In the genomic region with DNA sequence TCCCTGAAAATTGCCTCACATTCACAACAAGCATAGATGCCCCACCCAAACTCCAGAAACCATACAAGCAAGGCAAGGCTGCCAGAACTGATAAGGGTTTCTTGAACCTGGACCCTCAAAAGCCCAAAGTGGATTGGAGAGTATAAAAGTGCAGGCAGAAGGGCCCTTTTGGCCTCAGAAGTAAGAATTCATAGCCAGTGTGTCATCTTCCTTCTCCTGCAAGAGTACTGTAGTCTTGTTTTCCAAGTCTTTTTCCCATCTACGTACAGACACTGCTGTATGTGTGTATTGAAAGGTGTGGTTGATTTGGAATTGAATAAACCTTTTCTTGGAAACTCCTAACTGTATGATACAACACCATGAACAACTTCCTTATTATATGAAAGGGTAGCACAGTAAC, we compare ENCODE assay signal across 23 cellular contexts. TPM values are rescaled to one million over a fixed set of nuclear protein-coding genes. Genes with fewer than 3 reads are reported as not detected.
DNase-seq lines count a peak whose midpoint lies in the region; ATAC-seq, FAIRE-seq and TF ChIP-seq lines count a peak whose summit lies in the region.
"Had no signal": no experiment of that assay in that cellular context is flagged by ENCODE, and none has a peak within 500 bp of the region (broad histone marks: within the 10 kb centered on the region; RNA-seq: fewer than 3 reads in every experiment).

No MANE protein-coding gene starts in this region.

- 0 out of 2 replicates have a peak overlapping the region, but pooled peaks have one; percentile 56 for H3K4me2 ChIP-seq in HepG2 (ENCODE audit: low read depth, low read length)

- no peak overlapping the region for H3K4me3 Mint-ChIP-seq in activated naive CD4-positive, alpha-beta T cell treated with anti-CD3 and anti-CD28 coated beads for 36 hours
- H3K4me3 Mint-ChIP-seq: effector memory CD8-positive, alpha-beta T cell; T-helper 17 cell had no signal

- no peak overlapping the region for H3K4me3 ChIP-seq in HepG2 (replicated peaks in 1 of 3; ENCODE audit: insufficient read depth in 1 of 3, low read depth in 2 of 3, low read length in 3 of 3)
- H3K4me3 ChIP-seq in right lobe of liver, result no peak overlapping the region
- H3K4me3 ChIP-seq in colonic mucosa, result no peak overlapping the region
- no peak overlapping the region for H3K4me3 ChIP-seq in lower lobe of right lung
- H3K4me3 ChIP-seq: SJSA1, vagina had no signal

- no peak overlapping the region for H3K27ac Mint-ChIP-seq in activated naive CD4-positive, alpha-beta T cell treated with anti-CD3 and anti-CD28 coated beads for 36 hours
- H3K27ac Mint-ChIP-seq: effector memory CD8-positive, alpha-beta T cell; T-helper 17 cell had no signal

- H3K4me1 ChIP-seq in HepG2 (ENCODE audit: insufficient read depth, low read length) (peaks cover 52% of the 10 kb centered on the region), right lobe of liver (peaks cover 0 to 6% (median 0%) of the 10 kb centered on the region in 4 donors), colonic mucosa (no peaks in the 10 kb centered on the region), lower lobe of right lung (no peaks in the 10 kb centered on the region)
- H3K4me1 ChIP-seq: vagina had no signal

- H3K36me3 ChIP-seq in HepG2 (replicated peaks in 1 of 2; ENCODE audit: control insufficient read depth in 1 of 2, insufficient read depth in 2 of 2, low read length in 2 of 2) (no peaks in the 10 kb centered on the region), right lobe of liver (no peaks in the 10 kb centered on the region), colonic mucosa (no peaks in the 10 kb centered on the region), lower lobe of right lung (no peaks in the 10 kb centered on the region)
- H3K36me3 ChIP-seq: SJSA1, vagina had no signal

- no peaks in the 10 kb centered on the region for H3K4me1 Mint-ChIP-seq in activated naive CD4-positive, alpha-beta T cell treated with anti-CD3 and anti-CD28 coated beads for 36 hours (ENCODE audit: low read depth)
- H3K4me1 Mint-ChIP-seq: T-helper 17 cell had no signal

- H3K9me3 Mint-ChIP-seq in activated naive CD4-positive, alpha-beta T cell treated with anti-CD3 and anti-CD28 coated beads for 36 hours, result no peaks in the 10 kb centered on the region
- H3K9me3 Mint-ChIP-seq: effector memory CD8-positive, alpha-beta T cell had no signal

- H3K27ac ChIP-seq in HepG2 (ENCODE audit: extremely low read length, insufficient read depth, low read length) (peak overlapping the region; percentile 47), right lobe of liver (no peak overlapping the region), colonic mucosa (peak overlapping the region; percentile 41), lower lobe of right lung (no peak overlapping the region)
- H3K27ac ChIP-seq: SJSA1, vagina had no signal

- TF ChIP-seq RAD21 in HepG2 (CRISPR knock-in tag; IDR thresholded peaks at IDR 0.05), result no peak

- H3K27me3 ChIP-seq in HepG2 (ENCODE audit: control insufficient read depth in 1 of 2, insufficient read depth in 2 of 2, low read length in 2 of 2) (no peaks in the 10 kb centered on the region), right lobe of liver (no peaks in the 10 kb centered on the region), colonic mucosa (no peaks in the 10 kb centered on the region), lower lobe of right lung (ENCODE audit: low read depth) (no peaks in the 10 kb centered on the region)
- H3K27me3 ChIP-seq: SJSA1, vagina had no signal

- H3K9ac ChIP-seq in HepG2 (ENCODE audit: insufficient read depth, low read depth, low read length), result no peak overlapping the region
- no peak overlapping the region for H3K9ac ChIP-seq in colonic mucosa (ENCODE audit: low read depth in 2 of 2, low read length in 2 of 2)

- TF ChIP-seq EP300 in HepG2 (IDR thresholded peaks at IDR 0.05; ENCODE audit: low read depth in 2 of 2, low read length in 2 of 2), result no peak
- no peak for TF ChIP-seq EP300 in HepG2 (CRISPR knock-in tag; IDR thresholded peaks at IDR 0.05; ENCODE audit: borderline replicate concordance)

- no peaks in the 10 kb centered on the region for H4K20me1 ChIP-seq in HepG2 (ENCODE audit: insufficient read depth, low read length)

- in situ Hi-C loops in HepG2 (cut with HindIII; ENCODE audit: extremely low pct_ligation_motif_present, low pct_unique_long_range_greater_than_20kb), result no loop called here

- intact Hi-C loops in HepG2 (cut with micrococcal nuclease; ENCODE audit: unreplicated experiment), result loop anchor here (1.0 kb wide), 1 partner anchor 57 kb away; a partner anchor contains a TSS
- intact Hi-C loops in right lobe of liver (cut with DNase I), result no loop called here
- intact Hi-C loops in colonic mucosa (cut with DNase I), result no loop called here
- intact Hi-C loops in lower lobe of right lung (cut with DNase I), result no loop called here
- intact Hi-C loops in activated naive CD4-positive, alpha-beta T cell treated with anti-CD3 and anti-CD28 coated beads for 36 hours (cut with micrococcal nuclease), result no loop called here

- no peak for ATAC-seq in HepG2
- no peak for ATAC-seq in right lobe of liver
- peak; percentile 35 to 78 for ATAC-seq in lower lobe of right lung
- no peak for ATAC-seq in HG02970 (IDR thresholded peaks at IDR 0.05; ENCODE audit: low FRiP score, unreplicated experiment)
- ATAC-seq: effector memory CD8-positive, alpha-beta T cell; Panc1; T-helper 17 cell had no signal

- BruUV-seq in HepG2 (replicated peaks; lab: Mats Ljungman, UMichigan), result no TSS peak

- no peaks in the 10 kb centered on the region for H3K27me3 Mint-ChIP-seq in activated naive CD4-positive, alpha-beta T cell treated with anti-CD3 and anti-CD28 coated beads for 36 hours (ENCODE audit: low read depth)

- 100% methylated on average over 1 of the region's 1 CpG for WGBS in HepG2 (ENCODE audit: low lambda C conversion rate)
- WGBS in right lobe of liver (ENCODE audit: insufficient coverage, low coverage, low lambda C conversion rate, missing lambda C conversion rate), result 60% methylated on average over 1 of the region's 1 CpG

- no peak overlapping the region for H2AFZ ChIP-seq in HepG2 (ENCODE audit: low read length)

- CTCF ChIA-PET in HepG2 (lab: Yijun Ruan, JAX; ENCODE audit: low intra/inter-chr PET ratio, low total read pairs), result no interaction called here
- CTCF ChIA-PET in activated naive CD4-positive, alpha-beta T cell treated with anti-CD3 and anti-CD28 coated beads for 36 hours (lab: Charles Lee), result no interaction called here

- no peaks in the 10 kb centered on the region for H3K9me3 ChIP-seq in HepG2 (ENCODE audit: low read length)
- H3K9me3 ChIP-seq in right lobe of liver, result no peaks in the 10 kb centered on the region
- H3K9me3 ChIP-seq in colonic mucosa, result no peaks in the 10 kb centered on the region
- no peaks in the 10 kb centered on the region for H3K9me3 ChIP-seq in lower lobe of right lung
- H3K9me3 ChIP-seq: SJSA1, vagina had no signal

- no peaks in the 10 kb centered on the region for H3K36me3 Mint-ChIP-seq in activated naive CD4-positive, alpha-beta T cell treated with anti-CD3 and anti-CD28 coated beads for 36 hours (ENCODE audit: low read depth)

- DNase-seq in HepG2 (ENCODE audit: low spot score) (no peak), right lobe of liver (no peak), colonic mucosa (no peak), lower lobe of right lung (no peak), middle frontal gyrus (ENCODE audit: extremely low spot score, low spot score) (no peak), ureter (ENCODE audit: low spot score) (no peak)
- DNase-seq in activated naive CD4-positive, alpha-beta T cell treated with anti-CD3 and anti-CD28 coated beads for 36 hours, result no peak
- DNase-seq: ACHN; activated CD4-positive, alpha-beta T cell treated with anti-CD3 and anti-CD28 coated beads, Interleukin-2, amount 50 U/mL, for 48 hours; activated gamma-delta T cell treated with Interleukin-2 at 50 U/mL for 16 hours; activated T-cell treated with anti-CD3 and anti-CD28 coated beads for 4 hours; effector memory CD8-positive, alpha-beta T cell; GDM1; head of caudate nucleus; KBM-7; NCI-H187; occipital lobe; retina; T-helper 17 cell had no signal

- TF ChIP-seq POLR2A in HepG2 (IDR thresholded peaks at IDR 0.05; ENCODE audit: insufficient read depth in 1 of 2, low read depth in 2 of 2, low read length in 2 of 2) (no peak), right lobe of liver (IDR thresholded peaks at IDR 0.05) (no peak)

- no peak for FAIRE-seq in HepG2 (lab: Jason Lieb, UNC)

- no peaks in the 10 kb centered on the region for H3K79me2 ChIP-seq in HepG2 (ENCODE audit: insufficient read depth, low read length)

- no peak for TF ChIP-seq CTCF in HepG2 (CRISPR knock-in tag; IDR thresholded peaks at IDR 0.05)
- TF ChIP-seq CTCF in right lobe of liver (IDR thresholded peaks at IDR 0.05), result no peak
- TF ChIP-seq CTCF in colonic mucosa (IDR thresholded peaks at IDR 0.05), result no peak
- TF ChIP-seq CTCF in lower lobe of right lung (IDR thresholded peaks at IDR 0.05), result no peak

- POLR2A ChIA-PET in HepG2 (lab: Yijun Ruan, JAX), result interaction anchor here (3.5 kb wide), 1 partner anchor 57 kb away, joined by 20 read pairs; a partner anchor contains a TSS

RNA-seq across cellular contexts. Expression of a gene that starts 46.8 kb away (rescaled TPM):
- total RNA-seq in HepG2 (2016; rRNA removed; fragmentation: Illumina TruSeq; extraction: Trizol), result 168 and 286 TPM in 2 replicates
- total RNA-seq in HepG2 (2016; cell fraction: cytosol; rRNA removed; fragmentation: Illumina TruSeq; extraction: Trizol; ENCODE audit: low read depth), result 39.3 and 41.4 TPM in 2 replicates
- total RNA-seq in HepG2 (2016; cell fraction: insoluble cytoplasmic fraction; rRNA removed; fragmentation: Illumina TruSeq; extraction: Trizol), result 174 and 286 TPM in 2 replicates
- 84.8 and 91.5 TPM in 2 replicates for total RNA-seq in HepG2 (2016; cell fraction: membrane; rRNA removed; fragmentation: Illumina TruSeq; extraction: Trizol)
- total RNA-seq in HepG2 (2016; cell fraction: nucleus; rRNA removed; fragmentation: Illumina TruSeq; extraction: Trizol), result 113 and 129 TPM in 2 replicates
- polyA plus RNA-seq in HepG2 (2011; rRNA removed), result 52.4 and 84.6 TPM in 2 replicates
- 36.7 and 43.7 TPM in 2 replicates for polyA plus RNA-seq in HepG2 (2011; cell fraction: cytosol; rRNA removed)
- polyA plus RNA-seq in HepG2 (2011; cell fraction: nucleus; rRNA removed), result 37.4 and 45.3 TPM in 2 replicates
- 101 and 115 TPM in 2 replicates for polyA plus RNA-seq in HepG2 (2012)
- 19.6 and 19.9 TPM in 2 replicates for polyA plus RNA-seq in HepG2 (2016; cell fraction: cytosol; fragmentation: Illumina TruSeq; extraction: Trizol; ENCODE audit: low read depth)
- polyA plus RNA-seq in HepG2 (2016; cell fraction: insoluble cytoplasmic fraction; fragmentation: Illumina TruSeq; extraction: Trizol; ENCODE audit: low read depth), result 271 and 305 TPM in 2 replicates
- polyA plus RNA-seq in HepG2 (2016; cell fraction: membrane; fragmentation: Illumina TruSeq; extraction: Trizol; ENCODE audit: low read depth), result 50.1 and 56.6 TPM in 2 replicates
- 191 and 195 TPM in 2 replicates for polyA plus RNA-seq in HepG2 (2016; cell fraction: nucleus; fragmentation: Illumina TruSeq; extraction: Trizol; ENCODE audit: insufficient read depth, low read depth)
- polyA minus RNA-seq in HepG2 (2011; rRNA and poly(A)+ RNA removed; ENCODE audit: low replicate concordance), result 7.5 and 12.5 TPM in 2 replicates
- polyA minus RNA-seq in HepG2 (2011; cell fraction: cytosol; rRNA and poly(A)+ RNA removed), result 40.4 and 47.8 TPM in 2 replicates
- polyA minus RNA-seq in HepG2 (2011; cell fraction: nucleus; rRNA and poly(A)+ RNA removed), result 119 and 132 TPM in 2 replicates
- total RNA-seq in right lobe of liver, result 10 to 100 TPM; 20.7 to 41.2 (median 30.5) TPM
- 10 to 100 TPM; 49.6 to 64.2 TPM for total RNA-seq in colonic mucosa
- total RNA-seq in lower lobe of right lung, result 44.2 TPM
- total RNA-seq in activated naive CD4-positive, alpha-beta T cell treated with anti-CD3 and anti-CD28 coated beads for 36 hours, result 10 to 100 TPM; 92.2 to 93.3 TPM
- 64.6 TPM for total RNA-seq in ureter

RNA-seq across cellular contexts. Expression of a gene that starts 57.0 kb away (rescaled TPM):
- total RNA-seq in HepG2 (2016; rRNA removed; fragmentation: Illumina TruSeq; extraction: Trizol) (35.8 and 60.4 TPM in 2 replicates), right lobe of liver (10 to 100 TPM; 16.3 to 48.4 (median 26.4) TPM), colonic mucosa (10 to 100 TPM; 31.6 to 54.6 TPM), lower lobe of right lung (46.6 TPM), ureter (60.1 TPM)
- total RNA-seq in HepG2 (2016; cell fraction: cytosol; rRNA removed; fragmentation: Illumina TruSeq; extraction: Trizol; ENCODE audit: low read depth), result 3.7 and 6.3 TPM in 2 replicates
- 33.3 and 58.5 TPM in 2 replicates for total RNA-seq in HepG2 (2016; cell fraction: insoluble cytoplasmic fraction; rRNA removed; fragmentation: Illumina TruSeq; extraction: Trizol)
- total RNA-seq in HepG2 (2016; cell fraction: membrane; rRNA removed; fragmentation: Illumina TruSeq; extraction: Trizol), result 7.7 and 8.2 TPM in 2 replicates
- 74.9 and 86.9 TPM in 2 replicates for total RNA-seq in HepG2 (2016; cell fraction: nucleus; rRNA removed; fragmentation: Illumina TruSeq; extraction: Trizol)
- 52.0 and 59.1 TPM in 2 replicates for polyA plus RNA-seq in HepG2 (2011; rRNA removed)
- polyA plus RNA-seq in HepG2 (2011; cell fraction: cytosol; rRNA removed), result 21.6 and 34.2 TPM in 2 replicates
- polyA plus RNA-seq in HepG2 (2011; cell fraction: nucleus; rRNA removed), result 55.2 and 64.5 TPM in 2 replicates
- polyA plus RNA-seq in HepG2 (2012), result 25.9 and 41.2 TPM in 2 replicates
- 0.74 and 0.83 TPM in 2 replicates for polyA plus RNA-seq in HepG2 (2016; cell fraction: cytosol; fragmentation: Illumina TruSeq; extraction: Trizol; ENCODE audit: low read depth)
- polyA plus RNA-seq in HepG2 (2016; cell fraction: insoluble cytoplasmic fraction; fragmentation: Illumina TruSeq; extraction: Trizol; ENCODE audit: low read depth), result 14.0 and 15.7 TPM in 2 replicates
- polyA plus RNA-seq in HepG2 (2016; cell fraction: membrane; fragmentation: Illumina TruSeq; extraction: Trizol; ENCODE audit: low read depth), result 1.8 and 2.3 TPM in 2 replicates
- polyA plus RNA-seq in HepG2 (2016; cell fraction: nucleus; fragmentation: Illumina TruSeq; extraction: Trizol; ENCODE audit: insufficient read depth, low read depth), result 56.7 and 59.3 TPM in 2 replicates
- 22.8 and 55.2 TPM in 2 replicates for polyA minus RNA-seq in HepG2 (2011; rRNA and poly(A)+ RNA removed; ENCODE audit: low replicate concordance)
- polyA minus RNA-seq in HepG2 (2011; cell fraction: cytosol; rRNA and poly(A)+ RNA removed), result 138 and 152 TPM in 2 replicates
- 135 and 161 TPM in 2 replicates for polyA minus RNA-seq in HepG2 (2011; cell fraction: nucleus; rRNA and poly(A)+ RNA removed)
- total RNA-seq in activated naive CD4-positive, alpha-beta T cell treated with anti-CD3 and anti-CD28 coated beads for 36 hours, result 1 to 10 TPM; 4.5 to 5.0 TPM

Comparison
In these comparisons a context has a peak if more than half of its experiments do, and no peak if none do; other contexts are left out.
1. H3K27ac ChIP-seq: peak in HepG2 (single experiment) and colonic mucosa (single experiment); none in right lobe of liver (0 of 3) and lower lobe of right lung (single experiment).
2. ATAC-seq: peak in lower lobe of right lung (2 of 2); none in HepG2 (single experiment), right lobe of liver (0 of 4) and HG02970 (single experiment).